8 cellular contexts compared by ENCODE assay signal in the genomic region with DNA sequence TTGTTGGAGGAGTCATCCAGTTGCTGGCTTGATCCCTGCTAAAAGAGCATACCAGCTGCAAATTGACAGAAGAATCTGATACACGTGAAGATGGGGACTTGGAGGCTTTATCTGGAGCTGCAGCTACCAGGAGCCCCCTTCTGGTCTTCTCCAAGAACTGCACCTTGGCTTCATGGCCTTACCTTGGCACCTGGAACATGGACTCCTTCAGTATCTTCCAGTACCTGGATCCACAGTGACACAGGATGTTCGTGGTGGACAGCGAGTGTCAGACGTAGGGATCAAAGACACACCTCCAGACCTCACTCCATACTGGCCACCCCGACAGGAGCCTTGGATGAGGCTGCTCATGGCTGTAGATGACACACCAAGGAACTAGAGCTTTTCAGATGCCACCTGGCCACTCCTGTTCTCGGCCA. TPM values are rescaled to one million over a fixed set of nuclear protein-coding genes. Genes with fewer than 3 reads are reported as not detected.
DNase-seq lines count a peak whose midpoint lies in the region; ATAC-seq and TF ChIP-seq lines count a peak whose summit lies in the region.

No MANE protein-coding gene starts in this region.

- H3K4me3 ChIP-seq in HAP-1: no peak overlapping the region
- H3K4me3 ChIP-seq in colonic mucosa: no peak overlapping the region
- no peak overlapping the region for H3K4me3 ChIP-seq in right lobe of liver

- TF ChIP-seq CTCF in colonic mucosa (IDR thresholded peaks at IDR 0.05) (peak; percentile 98), right lobe of liver (IDR thresholded peaks at IDR 0.05) (peak; percentile 95 to 98 (median 97))

- H3K27me3 ChIP-seq in HAP-1 (ENCODE audit: low read depth): no peaks in the 10 kb centered on the region
- H3K27me3 ChIP-seq in colonic mucosa: no peaks in the 10 kb centered on the region
- H3K27me3 ChIP-seq in right lobe of liver: no peaks in the 10 kb centered on the region

- no peak overlapping the region for H3K9ac ChIP-seq in colonic mucosa (ENCODE audit: low read depth in 2 of 2, low read length in 2 of 2)

- H3K4me1 ChIP-seq in HAP-1 (no peaks in the 10 kb centered on the region), colonic mucosa (no peaks in the 10 kb centered on the region), right lobe of liver (no peaks in the 10 kb centered on the region)

- ATAC-seq in right lobe of liver: peak; percentile 97 to 98 (median 98)
- no peak for ATAC-seq in GM21381 (IDR thresholded peaks at IDR 0.05; ENCODE audit: unreplicated experiment)

- intact Hi-C loops in colonic mucosa (cut with DNase I) (loop anchor here (1.0 kb wide), 1 partner anchor 77 kb away; no protein-coding TSS in a partner anchor), right lobe of liver (cut with DNase I) (loop anchor here in 1 of 2 donors (5.0 kb wide), 1 partner anchor 78 kb away; no protein-coding TSS in a partner anchor)

- no peak overlapping the region for H3K27ac ChIP-seq in colonic mucosa
- no peak overlapping the region for H3K27ac ChIP-seq in right lobe of liver

- H3K36me3 ChIP-seq in HAP-1 (replicated peaks): no peaks in the 10 kb centered on the region
- H3K36me3 ChIP-seq in colonic mucosa: no peaks in the 10 kb centered on the region
- no peaks in the 10 kb centered on the region for H3K36me3 ChIP-seq in right lobe of liver

- WGBS in right lobe of liver (ENCODE audit: insufficient coverage, low coverage, low lambda C conversion rate, missing lambda C conversion rate): 20% methylated on average over 4 of the region's 6 CpGs

- H3K9me3 ChIP-seq in HAP-1 (peaks cover 3% of the 10 kb centered on the region; the same call in 1 of the 2 replicates), colonic mucosa (no peaks in the 10 kb centered on the region), right lobe of liver (no peaks in the 10 kb centered on the region)

- DNase-seq in AG20443 (ENCODE audit: low spot score) (peak; percentile 80), HAP-1 (ENCODE audit: low spot score in 2 of 2) (peak; percentile 71 to 77), NCI-H460 (ENCODE audit: extremely low read depth, low read depth) (peak; percentile 65), colonic mucosa (peak; percentile 69), right lobe of liver (peak; percentile 39 to 71 (median 62))
- DNase-seq in activated CD4-positive, CD25-positive, alpha-beta regulatory T cell treated with anti-CD3 and anti-CD28 coated beads, Interleukin-2, amount 50 U/mL, for 72 hours: peak; percentile 52
- peak; percentile 13 for DNase-seq in stimulated activated CD8-positive, alpha-beta memory T cell treated with anti-CD3 and anti-CD28 coated beads, Interleukin-15, amount 100 ng/mL, for 24 hours (ENCODE audit: low read depth)

- in situ Hi-C loops in HAP-1 (cut with MboI; ENCODE audit: low sequenced_read_pairs): loop anchor here (5.0 kb wide), 1 partner anchor 78 kb away; no protein-coding TSS in a partner anchor

- no peak for TF ChIP-seq POLR2A in right lobe of liver (IDR thresholded peaks at IDR 0.05)

RNA-seq across cellular contexts. Expression of gene ACSBG2, which starts 9.9 kb away (rescaled TPM):
- total RNA-seq in NCI-H460 (2014; rRNA removed; shearing (Covaris generic)): not detected in 2 replicates
- polyA plus RNA-seq in NCI-H460 (2014; cell fraction: nucleus; rRNA removed): not detected in 2 replicates
- total RNA-seq in colonic mucosa (not detected), right lobe of liver (not detected)

RNA-seq across cellular contexts. Expression of gene RFX2, which starts 15.3 kb away (rescaled TPM):
- 5.2 and 7.8 TPM in 2 replicates for total RNA-seq in NCI-H460 (2014; rRNA removed; shearing (Covaris generic))
- polyA plus RNA-seq in NCI-H460 (2014; cell fraction: nucleus; rRNA removed): 10.4 and 11.5 TPM in 2 replicates
- total RNA-seq in colonic mucosa (1 to 10 TPM; 6.2 to 7.3 TPM), right lobe of liver (1 to 10 TPM; 1.6 to 2.9 (median 1.9) TPM)

Comparison
In these comparisons a context has a peak if more than half of its experiments do, and no peak if none do; other contexts are left out.
1. DNase-seq: peak in every context shown above with its lines; median percentile 80 in AG20443; 74 in HAP-1; 69 in colonic mucosa; 65 in NCI-H460; 62 in right lobe of liver; 52 in activated CD4-positive, CD25-positive, alpha-beta regulatory T cell treated with anti-CD3 and anti-CD28 coated beads, Interleukin-2, amount 50 U/mL, for 72 hours; 13 in stimulated activated CD8-positive, alpha-beta memory T cell treated with anti-CD3 and anti-CD28 coated beads, Interleukin-15, amount 100 ng/mL, for 24 hours.